28 cellular contexts compared by ENCODE assay signal in the genomic region with DNA sequence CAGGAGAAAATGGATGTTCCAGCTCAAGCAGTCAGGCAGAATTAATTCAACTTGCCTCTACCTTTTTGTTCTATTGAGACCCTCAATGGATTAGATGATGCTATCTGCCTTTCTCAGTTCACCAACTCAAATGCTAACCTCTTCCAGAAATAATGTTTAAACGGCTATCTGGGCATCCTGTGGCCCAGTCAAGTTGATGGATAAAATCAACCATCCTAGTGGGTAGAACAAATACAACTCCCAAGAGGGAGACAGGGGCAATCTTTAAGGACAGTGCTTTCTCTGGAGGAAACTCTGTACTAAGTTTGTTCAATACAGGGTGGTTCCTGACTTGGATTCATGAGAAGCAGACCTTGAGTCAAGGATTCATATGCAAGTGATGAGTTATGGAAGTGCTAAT.
"Had no signal": no experiment of that assay in that cellular context is flagged by ENCODE, and none has a peak within 500 bp of the region (broad histone marks: within the 10 kb centered on the region; RNA-seq: fewer than 3 reads in every experiment).

No MANE protein-coding gene starts in this region.

- H3K4me1 Mint-ChIP-seq: stimulated activated effector memory CD8-positive, alpha-beta T cell treated with anti-CD3 and anti-CD28 coated beads, Interleukin-12 subunit alpha, Interleukin-12 subunit beta, amount 100 ng/mL, for 72 hours; stimulated activated memory B cell treated with anti-CD40 and anti-IgM and Interleukin-4, amounts not matched to agents 10 μg/mL and 1 μg/mL and 100 μg/mL, for 72 hours; stimulated activated naive CD8-positive, alpha-beta T cell treated with anti-CD3 and anti-CD28 coated beads, Interleukin-15, amount 100 ng/mL, for 72 hours had no signal

- H3K27ac ChIP-seq: stomach, suprapubic skin, testis, thoracic aorta, thyroid gland, tibial artery, tibial nerve, transverse colon, upper lobe of left lung, upper lobe of right lung, uterus, vagina had no signal

- H3K4me3 Mint-ChIP-seq: stimulated activated effector memory CD8-positive, alpha-beta T cell treated with anti-CD3 and anti-CD28 coated beads, Interleukin-12 subunit alpha, Interleukin-12 subunit beta, amount 100 ng/mL, for 72 hours; stimulated activated memory B cell treated with anti-CD40 and anti-IgM and Interleukin-4, amounts not matched to agents 10 μg/mL and 1 μg/mL and 100 μg/mL, for 72 hours; stimulated activated naive B cell treated with anti-CD40 and anti-IgM and Interleukin-4, amounts not matched to agents 10 μg/mL and 1 μg/mL and 100 μg/mL, for 72 hours; stimulated activated naive CD8-positive, alpha-beta T cell treated with anti-CD3 and anti-CD28 coated beads, Interleukin-15, amount 100 ng/mL, for 72 hours; stimulated activated naive CD8-positive, alpha-beta T cell treated with anti-CD3 and anti-CD28 coated beads, Interleukin-15, Interleukin-2, amounts not matched to agents 100 ng/mL and 50 ng/mL, for 24 hours; type B pancreatic cell had no signal

- DNase-seq: stimulated activated CD4-positive, alpha-beta T cell treated with anti-CD3 and anti-CD28 coated beads, Interleukin-2, amount 100 ng/mL, for 48 hours; stimulated activated CD4-positive, alpha-beta T cell treated with anti-CD3 and anti-CD28 coated beads, Interleukin-4, amount 100 ng/mL, for 1 hour; stimulated activated CD4-positive, alpha-beta T cell treated with anti-CD3 and anti-CD28 coated beads, Interleukin-4, amount 100 ng/mL, for 24 hours; stimulated activated CD4-positive, alpha-beta T cell treated with anti-CD3 and anti-CD28 coated beads, Interleukin-4, amount 100 ng/mL, for 4 hours; stimulated activated CD8-positive, alpha-beta memory T cell treated with anti-CD3 and anti-CD28 coated beads, Interleukin-4, amount 100 ng/mL, for 48 hours; stimulated activated naive B cell treated with anti-CD40 and anti-IgM and Interleukin-4, amounts not matched to agents 10 μg/mL and 1 μg/mL and 100 μg/mL, for 72 hours; stimulated activated naive CD4-positive, alpha-beta T cell; stimulated activated naive CD4-positive, alpha-beta T cell treated with Interleukin-2 at 50 U/mL for 16 hours; stimulated activated naive CD8-positive, alpha-beta T cell treated with anti-CD3 and anti-CD28 coated beads, Interleukin-15, amount 100 ng/mL, for 72 hours; stimulated activated naive CD8-positive, alpha-beta T cell treated with anti-CD3 and anti-CD28 coated beads, Interleukin-15, Interleukin-2, amounts not matched to agents 100 U/mL and 50 U/mL, for 24 hours; stomach; substantia nigra; testis; thyroid gland; tibial artery; transverse colon; trophoblast cell; upper lobe of left lung; upper lobe of right lung; uterus had no signal

- H3K9me3 ChIP-seq: stomach, suprapubic skin, testis, thoracic aorta, thyroid gland, tibial artery, tibial nerve, transverse colon, upper lobe of left lung, upper lobe of right lung, uterus, vagina had no signal

- H3K4me3 ChIP-seq: stomach, suprapubic skin, testis, thoracic aorta, thyroid gland, tibial artery, tibial nerve, transverse colon, upper lobe of left lung, upper lobe of right lung, uterus, vagina had no signal

- H3K4me1 ChIP-seq: stomach, suprapubic skin, testis, thyroid gland, tibial artery, tibial nerve, upper lobe of left lung, upper lobe of right lung, uterus, vagina had no signal

- ATAC-seq: stimulated activated effector memory CD8-positive, alpha-beta T cell treated with anti-CD3 and anti-CD28 coated beads, Interleukin-12 subunit alpha, Interleukin-12 subunit beta, amount 100 ng/mL, for 72 hours; stimulated activated memory B cell treated with anti-CD40 and anti-IgM and Interleukin-4, amounts not matched to agents 10 μg/mL and 1 μg/mL and 100 μg/mL, for 72 hours; stimulated activated naive B cell treated with anti-CD40 and anti-IgM and Interleukin-4, amounts not matched to agents 10 μg/mL and 1 μg/mL and 100 μg/mL, for 72 hours; stimulated activated naive CD8-positive, alpha-beta T cell treated with anti-CD3 and anti-CD28 coated beads, Interleukin-15, amount 100 ng/mL, for 72 hours; stimulated activated naive CD8-positive, alpha-beta T cell treated with anti-CD3 and anti-CD28 coated beads, Interleukin-15, Interleukin-2, amounts not matched to agents 100 U/mL and 50 U/mL, for 24 hours; upper lobe of right lung had no signal

- H3K36me3 ChIP-seq: stomach, suprapubic skin, thoracic aorta, thyroid gland, tibial artery, tibial nerve, transverse colon, upper lobe of left lung, upper lobe of right lung, uterus, vagina had no signal

- H3K9me3 Mint-ChIP-seq: stimulated activated naive CD8-positive, alpha-beta T cell treated with anti-CD3 and anti-CD28 coated beads, Interleukin-15, amount 100 ng/mL, for 72 hours; stimulated activated naive CD8-positive, alpha-beta T cell treated with anti-CD3 and anti-CD28 coated beads, Interleukin-15, Interleukin-2, amounts not matched to agents 100 ng/mL and 50 ng/mL, for 24 hours; type B pancreatic cell had no signal

- H3K27me3 ChIP-seq: suprapubic skin, testis, thyroid gland, tibial nerve, transverse colon, upper lobe of left lung, upper lobe of right lung, uterus, vagina had no signal

- H3K36me3 Mint-ChIP-seq: stimulated activated effector memory CD8-positive, alpha-beta T cell treated with anti-CD3 and anti-CD28 coated beads, Interleukin-12 subunit alpha, Interleukin-12 subunit beta, amount 100 ng/mL, for 72 hours; stimulated activated memory B cell treated with anti-CD40 and anti-IgM and Interleukin-4, amounts not matched to agents 10 μg/mL and 1 μg/mL and 100 μg/mL, for 72 hours; stimulated activated naive B cell treated with anti-CD40 and anti-IgM and Interleukin-4, amounts not matched to agents 10 μg/mL and 1 μg/mL and 100 μg/mL, for 72 hours; type B pancreatic cell had no signal

- H3K27ac Mint-ChIP-seq: stimulated activated effector memory CD8-positive, alpha-beta T cell treated with anti-CD3 and anti-CD28 coated beads, Interleukin-12 subunit alpha, Interleukin-12 subunit beta, amount 100 ng/mL, for 72 hours; stimulated activated memory B cell treated with anti-CD40 and anti-IgM and Interleukin-4, amounts not matched to agents 10 μg/mL and 1 μg/mL and 100 μg/mL, for 72 hours; stimulated activated naive B cell treated with anti-CD40 and anti-IgM and Interleukin-4, amounts not matched to agents 10 μg/mL and 1 μg/mL and 100 μg/mL, for 72 hours; stimulated activated naive CD8-positive, alpha-beta T cell treated with anti-CD3 and anti-CD28 coated beads, Interleukin-15, amount 100 ng/mL, for 72 hours; stimulated activated naive CD8-positive, alpha-beta T cell treated with anti-CD3 and anti-CD28 coated beads, Interleukin-15, Interleukin-2, amounts not matched to agents 100 ng/mL and 50 ng/mL, for 24 hours; type B pancreatic cell had no signal
